In the genomic region with DNA sequence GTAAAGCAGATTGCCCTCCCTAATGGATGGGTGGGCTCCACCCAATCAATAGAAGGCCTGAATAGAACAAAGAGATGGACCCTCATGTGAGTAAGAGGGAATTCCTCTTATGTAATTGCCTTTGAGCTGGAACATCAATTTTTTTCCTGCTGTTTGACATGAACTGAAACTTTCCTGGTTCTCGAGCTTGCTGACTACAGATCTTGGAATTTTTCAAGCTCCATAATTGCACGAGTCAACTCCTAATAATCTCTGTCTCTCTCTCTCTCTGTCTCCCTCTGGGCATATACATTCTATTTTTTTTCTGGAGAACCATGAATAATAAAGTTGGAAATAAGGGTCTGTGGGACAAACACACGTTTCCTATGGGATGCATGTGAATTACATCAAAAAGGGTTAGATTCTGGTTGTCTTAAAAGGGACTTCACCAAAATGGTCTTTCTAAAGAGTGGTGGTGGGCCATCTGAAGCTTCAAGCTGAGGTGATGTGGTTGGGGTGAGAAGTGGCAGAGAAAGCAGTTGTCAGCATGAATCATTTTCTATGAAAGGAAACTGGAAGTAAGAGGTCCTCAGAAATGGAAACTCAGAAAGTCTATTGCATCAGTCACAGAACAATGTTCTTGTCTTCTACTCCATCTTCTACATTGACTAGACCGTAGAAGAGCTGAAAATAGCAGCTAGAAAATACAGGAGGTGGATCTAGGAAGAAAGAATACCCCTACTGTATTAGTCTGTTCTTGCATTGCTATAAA, we compare ENCODE assay signal across 8 cellular contexts. TPM values are rescaled to one million over a fixed set of nuclear protein-coding genes. Genes with fewer than 3 reads are reported as not detected.
DNase-seq lines count a peak whose midpoint lies in the region; ATAC-seq lines count a peak whose summit lies in the region.

No MANE protein-coding gene starts in this region.

- DNase-seq in RKO (ENCODE audit: low spot score) (peak; percentile 49), immature natural killer cell (peak; percentile 32 to 43 (median 40)), anterior cingulate cortex (lab: John Stamatoyannopoulos, UW) (no peak), T-helper 17 cell (no peak), MG63 (no peak)
- DNase-seq in effector CD8-positive, alpha-beta T cell (lab: John Stamatoyannopoulos, UW) = no peak

- H3K9me3 ChIP-seq in T-helper 17 cell (ENCODE audit: control insufficient read depth, low read length, poor library complexity, severe bottlenecking) (no peaks in the 10 kb centered on the region), MG63 (no peaks in the 10 kb centered on the region)

- ATAC-seq in GM18498 (IDR thresholded peaks at IDR 0.05; ENCODE audit: unreplicated experiment) (peak; percentile 96), HG02571 (IDR thresholded peaks at IDR 0.05; ENCODE audit: unreplicated experiment) (peak; percentile 88), T-helper 17 cell (no peak)

- no peaks in the 10 kb centered on the region for H3K36me3 ChIP-seq in MG63

- H3K4me3 Mint-ChIP-seq in immature natural killer cell = peak overlapping the region; percentile 26 to 68 (median 58)
- H3K4me3 Mint-ChIP-seq in T-helper 17 cell = no peak overlapping the region

- H3K27ac Mint-ChIP-seq in immature natural killer cell (peak overlapping the region; percentile 63 to 92 (median 87)), T-helper 17 cell (no peak overlapping the region)

- H3K27me3 Mint-ChIP-seq in immature natural killer cell (ENCODE audit: low read depth in 3 of 3) = peaks cover 2 to 5% (median 4%) of the 10 kb centered on the region in 3 donors
- peaks cover 8% of the 10 kb centered on the region for H3K27me3 Mint-ChIP-seq in T-helper 17 cell

- no peak overlapping the region for H3K4me3 ChIP-seq in MG63

- no peaks in the 10 kb centered on the region for H3K27me3 ChIP-seq in MG63

- no peaks in the 10 kb centered on the region for H3K36me3 Mint-ChIP-seq in immature natural killer cell
- peaks cover 3% of the 10 kb centered on the region for H3K36me3 Mint-ChIP-seq in T-helper 17 cell (ENCODE audit: low read depth)

- H3K4me1 Mint-ChIP-seq in immature natural killer cell = peaks cover 18 to 31% of the 10 kb centered on the region in 2 donors
- H3K4me1 Mint-ChIP-seq in T-helper 17 cell = peaks cover 3% of the 10 kb centered on the region

- no peaks in the 10 kb centered on the region for H3K9me3 Mint-ChIP-seq in immature natural killer cell

RNA-seq across cellular contexts. Expression of gene HOMER1, which starts 47.0 kb away (rescaled TPM):
- 1 to 10 TPM in 2 of 3 donors, under 1 TPM in 1; 0.11 to 4.1 (median 1.9) TPM for polyA plus RNA-seq in immature natural killer cell
- 1 to 10 TPM; 2.1 to 2.2 TPM for total RNA-seq in T-helper 17 cell
- total RNA-seq in MG63 (2014; rRNA removed; shearing (Covaris generic); ENCODE audit: low replicate concordance) = 6.3 and 12.0 TPM in 2 replicates

RNA-seq across cellular contexts. Expression of gene TENT2, which starts 51.3 kb away (rescaled TPM):
- polyA plus RNA-seq in immature natural killer cell = 10 to 100 TPM; 39.1 to 55.6 (median 50.2) TPM
- 100 to 1,000 TPM; 144 to 145 TPM for total RNA-seq in T-helper 17 cell
- total RNA-seq in MG63 (2014; rRNA removed; shearing (Covaris generic); ENCODE audit: low replicate concordance) = 23.5 and 30.8 TPM in 2 replicates

Comparison
In these comparisons a context has a peak if more than half of its experiments do, and no peak if none do; other contexts are left out.
1. DNase-seq: peak in RKO (single experiment) and immature natural killer cell (3 of 3); none in effector CD8-positive, alpha-beta T cell (single experiment), anterior cingulate cortex (0 of 58), T-helper 17 cell (0 of 3) and MG63 (single experiment).